ENCODE assay signal across 1 cellular context in the genomic region with DNA sequence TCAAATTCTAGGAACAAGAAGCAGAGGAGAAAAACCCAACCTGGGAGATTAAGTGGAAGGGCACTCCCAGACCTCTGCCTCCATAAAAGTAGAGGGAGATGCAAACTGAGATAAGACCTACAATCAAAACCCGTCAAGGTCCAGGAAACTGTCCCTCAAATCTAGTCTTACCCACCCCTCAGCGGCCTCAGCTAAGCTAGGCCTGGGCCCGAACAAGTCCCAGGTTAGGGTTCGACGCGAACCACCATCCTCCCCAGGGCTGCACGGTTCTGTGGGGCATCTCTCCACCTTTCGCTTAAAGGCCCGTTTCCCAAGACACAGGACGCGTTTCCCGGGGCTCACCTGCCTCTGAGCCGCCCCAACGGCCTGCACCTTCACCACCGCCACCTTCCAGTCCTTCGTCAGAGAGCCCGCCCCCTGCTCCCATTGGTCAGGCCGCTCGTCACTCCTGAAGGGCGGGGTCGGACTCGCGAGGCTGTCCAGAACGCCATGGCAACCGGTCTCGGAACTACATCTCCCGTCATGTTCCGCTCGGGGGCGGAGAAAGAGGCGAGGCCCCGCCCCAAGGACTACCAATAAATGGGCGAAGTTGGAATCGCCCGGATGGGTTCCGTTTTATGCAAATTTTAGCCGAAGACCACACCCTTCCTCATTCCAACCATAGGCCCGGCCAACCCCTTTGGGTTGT.
TF ChIP-seq lines count a peak whose summit lies in the region.

A gene (minus strand): TSS at position 403 of the 688 bp plus-strand sequence. CDS start 10,190 bp downstream, outside the sequence.

TF ChIP-seq in A549, 52 proteins besides CTCF, POLR2A, EP300 and RAD21 (continued from another document):
- TF ChIP-seq, protein P1, sequence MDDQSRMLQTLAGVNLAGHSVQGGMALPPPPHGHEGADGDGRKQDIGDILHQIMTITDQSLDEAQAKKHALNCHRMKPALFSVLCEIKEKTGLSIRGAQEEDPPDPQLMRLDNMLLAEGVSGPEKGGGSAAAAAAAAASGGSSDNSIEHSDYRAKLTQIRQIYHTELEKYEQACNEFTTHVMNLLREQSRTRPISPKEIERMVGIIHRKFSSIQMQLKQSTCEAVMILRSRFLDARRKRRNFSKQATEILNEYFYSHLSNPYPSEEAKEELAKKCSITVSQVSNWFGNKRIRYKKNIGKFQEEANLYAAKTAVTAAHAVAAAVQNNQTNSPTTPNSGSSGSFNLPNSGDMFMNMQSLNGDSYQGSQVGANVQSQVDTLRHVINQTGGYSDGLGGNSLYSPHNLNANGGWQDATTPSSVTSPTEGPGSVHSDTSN (IDR thresholded peaks at IDR 0.05), result peak; percentile 90
- TF ChIP-seq, protein P2, sequence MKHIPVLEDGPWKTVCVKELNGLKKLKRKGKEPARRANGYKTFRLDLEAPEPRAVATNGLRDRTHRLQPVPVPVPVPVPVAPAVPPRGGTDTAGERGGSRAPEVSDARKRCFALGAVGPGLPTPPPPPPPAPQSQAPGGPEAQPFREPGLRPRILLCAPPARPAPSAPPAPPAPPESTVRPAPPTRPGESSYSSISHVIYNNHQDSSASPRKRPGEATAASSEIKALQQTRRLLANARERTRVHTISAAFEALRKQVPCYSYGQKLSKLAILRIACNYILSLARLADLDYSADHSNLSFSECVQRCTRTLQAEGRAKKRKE (CRISPR knock-in tag; IDR thresholded peaks at IDR 0.05; ENCODE audit: low read depth), result no peak
- TF ChIP-seq MYC (IDR thresholded peaks at IDR 0.05; ENCODE audit: borderline replicate concordance, low read length) (no peak), SMC3 (IDR thresholded peaks at IDR 0.05) (no peak), MAFK (IDR thresholded peaks at IDR 0.05; ENCODE audit: partially characterized antibody) (no peak), RARB (CRISPR knock-in tag; IDR thresholded peaks at IDR 0.05) (no peak), HEYL (CRISPR knock-in tag; IDR thresholded peaks at IDR 0.05) (no peak), PHF8 (IDR thresholded peaks at IDR 0.05; ENCODE audit: borderline replicate concordance, low read depth) (peak; percentile 79), POLR2AphosphoS2 (conservative IDR thresholded peaks at IDR 0.05; ENCODE audit: low read length) (no peak), HDAC2 (IDR thresholded peaks at IDR 0.05) (no peak)
- TF ChIP-seq, protein P3, sequence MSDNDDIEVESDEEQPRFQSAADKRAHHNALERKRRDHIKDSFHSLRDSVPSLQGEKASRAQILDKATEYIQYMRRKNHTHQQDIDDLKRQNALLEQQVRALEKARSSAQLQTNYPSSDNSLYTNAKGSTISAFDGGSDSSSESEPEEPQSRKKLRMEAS (IDR thresholded peaks at IDR 0.05), result 0 out of 2 replicates have a peak, but pooled peaks have one; percentile 10
